10 cellular contexts compared by ENCODE assay signal in genomic region chr11:14645985-14646900, GRCh38. TPM values are rescaled to one million over a fixed set of nuclear protein-coding genes. Genes with fewer than 3 reads are reported as not detected.
DNase-seq lines count a peak whose midpoint lies in the region; ATAC-seq, FAIRE-seq and TF ChIP-seq lines count a peak whose summit lies in the region.
"Had no signal": no experiment of that assay in that cellular context is flagged by ENCODE, and none has a peak within 500 bp of the region (broad histone marks: within the 10 kb centered on the region; RNA-seq: fewer than 3 reads in every experiment).

No MANE protein-coding gene starts in this region.

- intact Hi-C loops in kidney (cut with DNase I) = no loop called here

- H3K9me3 ChIP-seq in kidney (ENCODE audit: control insufficient read depth in 1 of 2, low read length in 2 of 2) = no peaks in the 10 kb centered on the region
- H3K9me3 ChIP-seq in upper lobe of left lung = no peaks in the 10 kb centered on the region
- no peaks in the 10 kb centered on the region for H3K9me3 ChIP-seq in WERI-Rb-1 (ENCODE audit: severe bottlenecking)

- H3K27me3 ChIP-seq in upper lobe of left lung = no peaks in the 10 kb centered on the region
- peaks cover 5% of the 10 kb centered on the region for H3K27me3 ChIP-seq in WERI-Rb-1 (ENCODE audit: insufficient read depth, low read depth, severe bottlenecking)

- H3K4me1 ChIP-seq in kidney (ENCODE audit: control insufficient read depth in 1 of 2, insufficient read depth in 1 of 2, low read depth in 1 of 2, low read length in 2 of 2) (no peaks in the 10 kb centered on the region), upper lobe of left lung (peaks cover 7 to 19% (median 15%) of the 10 kb centered on the region in 4 donors)

- H3K27ac Mint-ChIP-seq in activated naive CD4-positive, alpha-beta T cell treated with anti-CD3 and anti-CD28 coated beads, Interleukin-2, amount 10 ng/mL, durations not matched to agents 7 days and 5 days = peak overlapping the region; percentile 84
- peak overlapping the region; percentile 64 to 74 for H3K27ac Mint-ChIP-seq in T-cell

- CTCF ChIA-PET in activated naive CD4-positive, alpha-beta T cell treated with anti-CD3 and anti-CD28 coated beads, Interleukin-2, amount 10 ng/mL, durations not matched to agents 7 days and 5 days (lab: Charles Lee) = interaction anchor here (1.2 to 3.6 kb wide), 7 partner anchors 43 to 262 kb away, joined by 3 to 23 read pairs (median 10); partner anchors contain the start of gene PSMA1
- CTCF ChIA-PET in T-cell (lab: Charles Lee) = interaction anchor here (0.5 to 3.2 kb wide), 11 partner anchors 8 to 244 kb away, joined by 3 to 28 read pairs (median 3); no protein-coding TSS in a partner anchor

- H3K4me1 Mint-ChIP-seq in activated naive CD4-positive, alpha-beta T cell treated with anti-CD3 and anti-CD28 coated beads, Interleukin-2, amount 10 ng/mL, durations not matched to agents 7 days and 5 days = peaks cover 49% of the 10 kb centered on the region
- H3K4me1 Mint-ChIP-seq in T-cell = peaks cover 54 to 62% (median 61%) of the 10 kb centered on the region in 3 donors

- peak overlapping the region; percentile 76 for H3K4me3 Mint-ChIP-seq in activated naive CD4-positive, alpha-beta T cell treated with anti-CD3 and anti-CD28 coated beads, Interleukin-2, amount 10 ng/mL, durations not matched to agents 7 days and 5 days
- peak overlapping the region; percentile 85 to 87 (median 86) for H3K4me3 Mint-ChIP-seq in T-cell

- peak overlapping the region; percentile 58 to 72 for H3K4me3 ChIP-seq in kidney (ENCODE audit: low read length in 2 of 2)
- peak overlapping the region in 3 of 4 donors; percentile 64 to 91 (median 85) for H3K4me3 ChIP-seq in upper lobe of left lung
- H3K4me3 ChIP-seq in WERI-Rb-1 (ENCODE audit: low read depth, low read length) = no peak overlapping the region

- no peak for TF ChIP-seq EP300 in upper lobe of left lung (IDR thresholded peaks at IDR 0.05)

- H3K27me3 Mint-ChIP-seq in activated naive CD4-positive, alpha-beta T cell treated with anti-CD3 and anti-CD28 coated beads, Interleukin-2, amount 10 ng/mL, durations not matched to agents 7 days and 5 days = no peaks in the 10 kb centered on the region
- no peaks in the 10 kb centered on the region for H3K27me3 Mint-ChIP-seq in T-cell

- no peaks in the 10 kb centered on the region for H3K9me3 Mint-ChIP-seq in activated naive CD4-positive, alpha-beta T cell treated with anti-CD3 and anti-CD28 coated beads, Interleukin-2, amount 10 ng/mL, durations not matched to agents 7 days and 5 days
- H3K9me3 Mint-ChIP-seq in T-cell = no peaks in the 10 kb centered on the region
- H3K9me3 Mint-ChIP-seq: dendritic cell treated with granulocyte-macrophage colony-stimulating factor and Interleukin-4, amounts not matched to agents 40 ng/mL and 50 ng/mL, for 4 days had no signal

- no peak overlapping the region for H3K9ac ChIP-seq in kidney (ENCODE audit: low read length in 2 of 2)

- H3K36me3 ChIP-seq in kidney (ENCODE audit: control insufficient read depth in 1 of 2, insufficient read depth in 2 of 2, low read length in 2 of 2) (no peaks in the 10 kb centered on the region), upper lobe of left lung (no peaks in the 10 kb centered on the region), WERI-Rb-1 (peaks cover 3% of the 10 kb centered on the region; the same call in 1 of the 2 replicates)

- peak; percentile 45 for DNase-seq in activated naive CD4-positive, alpha-beta T cell treated with anti-CD3 and anti-CD28 coated beads, Interleukin-2, amount 10 ng/mL, durations not matched to agents 7 days and 5 days
- DNase-seq in activated naive CD4-positive, alpha-beta T cell treated with Interleukin-2 at 50 U/mL for 16 hours = no peak
- DNase-seq in T-cell (no peak), kidney (no peak), upper lobe of left lung (no peak), NCI-H146 (lab: John Stamatoyannopoulos, UW) (no peak), WERI-Rb-1 (no peak)
- DNase-seq: trophoblast cell had no signal

- TF ChIP-seq POLR2A in upper lobe of left lung (IDR thresholded peaks at IDR 0.05) = no peak

- FAIRE-seq in kidney (lab: Jason Lieb, UNC) = no peak

- peaks cover 66% of the 10 kb centered on the region for H3K36me3 Mint-ChIP-seq in activated naive CD4-positive, alpha-beta T cell treated with anti-CD3 and anti-CD28 coated beads, Interleukin-2, amount 10 ng/mL, durations not matched to agents 7 days and 5 days
- peaks cover 39% of the 10 kb centered on the region for H3K36me3 Mint-ChIP-seq in T-cell

- ATAC-seq in T-cell (replicated peaks in 1 of 4) (no peak), upper lobe of left lung (ENCODE audit: low FRiP score in 2 of 2) (no peak), HG03135 (IDR thresholded peaks at IDR 0.05; ENCODE audit: unreplicated experiment) (no peak)

- H3K27ac ChIP-seq in kidney (ENCODE audit: low read depth in 2 of 2, low read length in 2 of 2) = no peak overlapping the region
- H3K27ac ChIP-seq in upper lobe of left lung = peak overlapping the region in 3 of 4 donors; percentile 22 to 97 (median 95)
- H3K27ac ChIP-seq in WERI-Rb-1 = no peak overlapping the region

- POLR2A ChIA-PET in T-cell (lab: Charles Lee) = interaction anchor here (0.5 to 3.1 kb wide), 15 partner anchors 10 to 959 kb away, joined by 3 to 15 read pairs (median 5); no protein-coding TSS in a partner anchor

- WGBS in upper lobe of left lung, 2 donors = 51 to 52% methylated on average over 6 of the region's 6 CpGs

- TF ChIP-seq CTCF in kidney (IDR thresholded peaks at IDR 0.05; ENCODE audit: borderline replicate concordance, extremely low read depth, insufficient read depth) = no peak
- TF ChIP-seq CTCF in upper lobe of left lung (IDR thresholded peaks at IDR 0.05) = no peak
- no peak for TF ChIP-seq CTCF in WERI-Rb-1 (IDR thresholded peaks at IDR 0.05; ENCODE audit: low read depth, low read length)

RNA-seq across cellular contexts. Expression of gene PDE3B, which starts 2.6 kb away (rescaled TPM):
- total RNA-seq in T-cell = 100 to 1,000 TPM; 130 to 162 (median 143) TPM
- total RNA-seq in kidney = 7.4 TPM
- polyA plus RNA-seq in kidney (ENCODE audit: insufficient read depth, low read depth, low replicate concordance) = 0.99 TPM
- 10 to 100 TPM; 19.3 to 62.7 (median 25.2) TPM for total RNA-seq in upper lobe of left lung

Comparison
In these comparisons a context has a peak if more than half of its experiments do, and no peak if none do; other contexts are left out.
1. H3K27ac ChIP-seq: peak in upper lobe of left lung (3 of 4); none in kidney (0 of 2) and WERI-Rb-1 (single experiment).